In genomic region chr7:122136639-122137253, GRCh38 we compare ENCODE assay signal across 9 cellular contexts. TPM values are rescaled to one million over a fixed set of nuclear protein-coding genes. Genes with fewer than 3 reads are reported as not detected.
DNase-seq lines count a peak whose midpoint lies in the region; ATAC-seq and TF ChIP-seq lines count a peak whose summit lies in the region.
"Had no signal": no experiment of that assay in that cellular context is flagged by ENCODE, and none has a peak within 500 bp of the region (broad histone marks: within the 10 kb centered on the region; RNA-seq: fewer than 3 reads in every experiment).

No MANE protein-coding gene starts in this region.

- no peak for TF ChIP-seq CTCF in AG04450 (IDR thresholded peaks at IDR 0.05; ENCODE audit: low read depth, low read length)
- no peak for TF ChIP-seq CTCF in Loucy (conservative IDR thresholded peaks at IDR 0.05; ENCODE audit: low read length)
- no peak for TF ChIP-seq CTCF in dorsolateral prefrontal cortex (IDR thresholded peaks at IDR 0.05 in 54 of 56, conservative IDR thresholded peaks at IDR 0.05 in 2 of 56; ENCODE audit: low read depth in 1 of 56, partially characterized antibody in 56 of 56)

- H3K27me3 ChIP-seq in AG04450 (ENCODE audit: control insufficient read depth, insufficient read depth, low read length): no peaks in the 10 kb centered on the region
- no peaks in the 10 kb centered on the region for H3K27me3 ChIP-seq in Loucy (ENCODE audit: insufficient read depth, low read length, poor library complexity, severe bottlenecking)
- H3K27me3 ChIP-seq in dorsolateral prefrontal cortex: no peaks in the 10 kb centered on the region
- no peaks in the 10 kb centered on the region for H3K27me3 ChIP-seq in muscle layer of duodenum (ENCODE audit: low read depth, low read length)

- H3K27ac ChIP-seq in AG04450 (ENCODE audit: low read depth, low read length): no peak overlapping the region
- peak overlapping the region in 2 of 59 donors; percentile 9 to 12 for H3K27ac ChIP-seq in dorsolateral prefrontal cortex
- no peak overlapping the region for H3K27ac ChIP-seq in muscle layer of duodenum (ENCODE audit: low read length)
- H3K27ac ChIP-seq: prostate gland had no signal

- H3K79me2 ChIP-seq in Loucy (ENCODE audit: insufficient read depth, low read length): no peaks in the 10 kb centered on the region

- H3K4me3 ChIP-seq in AG04450 (ENCODE audit: low read depth, low read length): peak overlapping the region; percentile 39
- H3K4me3 ChIP-seq in Loucy (ENCODE audit: low read length, poor library complexity, severe bottlenecking): peak overlapping the region; percentile 73
- peak overlapping the region; percentile 2 to 62 (median 42) for H3K4me3 ChIP-seq in dorsolateral prefrontal cortex
- peak overlapping the region; percentile 35 to 64 for H3K4me3 ChIP-seq in muscle layer of duodenum (ENCODE audit: low read depth in 1 of 2, low read length in 2 of 2)

- no peaks in the 10 kb centered on the region for H3K9me2 ChIP-seq in Loucy (replicated peaks; ENCODE audit: low read depth, low read length)

- no peaks in the 10 kb centered on the region for H4K20me1 ChIP-seq in Loucy (ENCODE audit: insufficient read depth, low read length, poor library complexity, severe bottlenecking)

- intact Hi-C loops in dorsolateral prefrontal cortex (cut with DNase I): no loop called here

- H3K9me3 ChIP-seq in AG04450 (ENCODE audit: control insufficient read depth, insufficient read depth, low read length) (no peaks in the 10 kb centered on the region), Loucy (ENCODE audit: insufficient read depth, low read depth, low read length) (no peaks in the 10 kb centered on the region), muscle layer of duodenum (ENCODE audit: control insufficient read depth in 1 of 2, low read length in 2 of 2) (no peaks in the 10 kb centered on the region)
- H3K9me3 ChIP-seq: prostate gland had no signal

- H3K9ac ChIP-seq in Loucy (ENCODE audit: low read depth, low read length, poor library complexity, severe bottlenecking): peak overlapping the region; percentile 37

- H3K4me2 ChIP-seq in Loucy (ENCODE audit: low read depth, low read length, poor library complexity, severe bottlenecking): peak overlapping the region; percentile 84

- H2AFZ ChIP-seq in Loucy (ENCODE audit: low read length): peak overlapping the region; percentile 95

- no peak for ATAC-seq in GM21447 (IDR thresholded peaks at IDR 0.05; ENCODE audit: unreplicated experiment)

- H3K36me3 ChIP-seq in Loucy (ENCODE audit: insufficient read depth, low read length) (no peaks in the 10 kb centered on the region), muscle layer of duodenum (ENCODE audit: control insufficient read depth in 1 of 2, insufficient read depth in 2 of 2, low read length in 2 of 2) (no peaks in the 10 kb centered on the region)
- H3K36me3 ChIP-seq: prostate gland had no signal

- POLR2A ChIA-PET in AG04450 (lab: Yijun Ruan, JAX): no interaction called here

- CTCF ChIA-PET in AG04450 (lab: Charles Lee): interaction anchor here (3.7 kb wide), 1 partner anchor 44 kb away, joined by 18 read pairs; no protein-coding TSS in a partner anchor

- DNase-seq in AG04450 (ENCODE audit: low read depth, low spot score): no peak
- DNase-seq in dorsolateral prefrontal cortex: no peak
- DNase-seq in GF-D8 (lab: John Stamatoyannopoulos, UW): no peak
- DNase-seq in NCI-H2171 (lab: John Stamatoyannopoulos, UW): no peak
- no peak for DNase-seq in GM19240 (ENCODE audit: insufficient read length, low spot score)

- H3K4me1 ChIP-seq in Loucy (ENCODE audit: insufficient read depth, low read length, poor library complexity, severe bottlenecking) (peaks cover 12% of the 10 kb centered on the region), muscle layer of duodenum (ENCODE audit: control insufficient read depth in 1 of 2, insufficient read depth in 2 of 2, low read length in 2 of 2) (peaks cover 0 to 22% of the 10 kb centered on the region in 2 donors)
- H3K4me1 ChIP-seq: prostate gland had no signal

- no peaks in the 10 kb centered on the region for H3F3A ChIP-seq in Loucy (ENCODE audit: low read depth)

RNA-seq across cellular contexts. Expression of gene AASS, which starts 7.3 kb away (rescaled TPM):
- polyA plus RNA-seq in AG04450 (2011; rRNA removed): 14.5 and 16.1 TPM in 2 replicates
- 18.0 and 24.4 TPM in 2 replicates for polyA minus RNA-seq in AG04450 (2011; rRNA and poly(A)+ RNA removed)
- total RNA-seq in dorsolateral prefrontal cortex: 10 to 100 TPM; 10.5 to 43.3 (median 22.5) TPM
